18 cellular contexts compared by ENCODE assay signal in the genomic region with DNA sequence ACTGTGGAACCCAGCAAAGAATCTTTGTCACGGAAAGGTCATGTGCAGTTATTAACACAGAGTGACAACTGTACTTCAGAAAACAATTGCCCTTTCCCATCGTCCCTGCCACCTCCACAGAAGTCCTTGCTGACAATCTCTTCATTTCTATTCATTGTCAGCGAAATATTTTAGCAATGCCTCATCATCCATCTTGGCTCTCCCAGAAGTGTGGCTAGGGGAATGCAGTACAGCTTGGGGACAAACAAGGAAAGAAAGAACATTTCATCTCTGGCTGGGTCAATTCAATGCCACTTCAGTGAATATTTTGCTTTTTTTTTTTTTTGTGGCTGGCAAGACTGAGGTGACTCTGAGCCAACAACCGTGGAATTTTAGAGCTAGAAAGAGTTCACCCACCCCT.
"Had no signal": no experiment of that assay in that cellular context is flagged by ENCODE, and none has a peak within 500 bp of the region (broad histone marks: within the 10 kb centered on the region; RNA-seq: fewer than 3 reads in every experiment).

No MANE protein-coding gene starts in this region.

- H3K4me1 ChIP-seq: foreskin keratinocyte, uterus had no signal

- DNase-seq: activated CD4-positive, alpha-beta memory T cell treated with anti-CD3 and anti-CD28 coated beads for 36 hours; activated CD4-positive, alpha-beta T cell treated with anti-CD3 and anti-CD28 coated beads for 36 hours; activated naive CD8-positive, alpha-beta T cell treated with anti-CD3 and anti-CD28 coated beads for 36 hours; activated T-cell treated with anti-CD3 and anti-CD28 coated beads for 4 hours; amniotic stem cell; central memory CD4-positive, alpha-beta T cell; dorsolateral prefrontal cortex; foreskin keratinocyte; glutamatergic neuron; kidney; stimulated activated naive CD8-positive, alpha-beta T cell treated with anti-CD3 and anti-CD28 coated beads, Interleukin-15, Interleukin-2, amounts not matched to agents 100 U/mL and 50 U/mL, for 24 hours; substantia nigra; T-cell; uterus had no signal

- H3K27ac ChIP-seq: dorsolateral prefrontal cortex, foreskin keratinocyte, skin epidermis, uterus had no signal

- H3K36me3 ChIP-seq: tibial nerve, uterus had no signal

- ATAC-seq: activated CD4-positive, alpha-beta T cell treated with anti-CD3 and anti-CD28 coated beads for 36 hours; foreskin keratinocyte; natural killer cell treated with Interleukin-12 subunit alpha and Interleukin-12 subunit beta and Interleukin-15 and Interleukin-18, amount 100 ng/mL, for 72 hours; stimulated activated naive CD8-positive, alpha-beta T cell treated with anti-CD3 and anti-CD28 coated beads, Interleukin-15, Interleukin-2, amounts not matched to agents 100 U/mL and 50 U/mL, for 24 hours; T-cell; WTC11 had no signal

- H3K27me3 ChIP-seq: dorsolateral prefrontal cortex, foreskin keratinocyte, tibial nerve, uterus had no signal

- H3K4me3 ChIP-seq: dorsolateral prefrontal cortex, skin epidermis, tibial nerve, uterus had no signal

- H3K9me3 ChIP-seq: uterus had no signal
